1 cellular context compared by ENCODE assay signal in genomic region chr22:19050117-19050516, GRCh38.
TF ChIP-seq lines count a peak whose summit lies in the region.

No MANE protein-coding gene starts in this region.

TF ChIP-seq in K562, 482 proteins besides CTCF, POLR2A, EP300 and RAD21 (continued from another document):
- TF ChIP-seq, protein P1, sequence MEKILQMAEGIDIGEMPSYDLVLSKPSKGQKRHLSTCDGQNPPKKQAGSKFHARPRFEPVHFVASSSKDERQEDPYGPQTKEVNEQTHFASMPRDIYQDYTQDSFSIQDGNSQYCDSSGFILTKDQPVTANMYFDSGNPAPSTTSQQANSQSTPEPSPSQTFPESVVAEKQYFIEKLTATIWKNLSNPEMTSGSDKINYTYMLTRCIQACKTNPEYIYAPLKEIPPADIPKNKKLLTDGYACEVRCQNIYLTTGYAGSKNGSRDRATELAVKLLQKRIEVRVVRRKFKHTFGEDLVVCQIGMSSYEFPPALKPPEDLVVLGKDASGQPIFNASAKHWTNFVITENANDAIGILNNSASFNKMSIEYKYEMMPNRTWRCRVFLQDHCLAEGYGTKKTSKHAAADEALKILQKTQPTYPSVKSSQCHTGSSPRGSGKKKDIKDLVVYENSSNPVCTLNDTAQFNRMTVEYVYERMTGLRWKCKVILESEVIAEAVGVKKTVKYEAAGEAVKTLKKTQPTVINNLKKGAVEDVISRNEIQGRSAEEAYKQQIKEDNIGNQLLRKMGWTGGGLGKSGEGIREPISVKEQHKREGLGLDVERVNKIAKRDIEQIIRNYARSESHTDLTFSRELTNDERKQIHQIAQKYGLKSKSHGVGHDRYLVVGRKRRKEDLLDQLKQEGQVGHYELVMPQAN (IDR thresholded peaks at IDR 0.05; ENCODE audit: borderline replicate concordance) = no peak
- TF ChIP-seq, protein P2, sequence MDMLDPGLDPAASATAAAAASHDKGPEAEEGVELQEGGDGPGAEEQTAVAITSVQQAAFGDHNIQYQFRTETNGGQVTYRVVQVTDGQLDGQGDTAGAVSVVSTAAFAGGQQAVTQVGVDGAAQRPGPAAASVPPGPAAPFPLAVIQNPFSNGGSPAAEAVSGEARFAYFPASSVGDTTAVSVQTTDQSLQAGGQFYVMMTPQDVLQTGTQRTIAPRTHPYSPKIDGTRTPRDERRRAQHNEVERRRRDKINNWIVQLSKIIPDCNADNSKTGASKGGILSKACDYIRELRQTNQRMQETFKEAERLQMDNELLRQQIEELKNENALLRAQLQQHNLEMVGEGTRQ (CRISPR knock-in tag; IDR thresholded peaks at IDR 0.05) = no peak
- TF ChIP-seq TEAD2 (tag; IDR thresholded peaks at IDR 0.05) (0 out of 2 replicates have a peak, but pooled peaks have one; percentile 29), MAX (CRISPR knock-in tag; IDR thresholded peaks at IDR 0.05) (no peak), TAF9B (IDR thresholded peaks at IDR 0.05; ENCODE audit: partially characterized antibody) (no peak), FOXP4 (CRISPR knock-in tag; IDR thresholded peaks at IDR 0.05; ENCODE audit: borderline replicate concordance) (0 out of 2 replicates have a peak, but pooled peaks have one; percentile 22), ZNF57 (CRISPR knock-in tag; IDR thresholded peaks at IDR 0.05) (no peak), NCOR1 (IDR thresholded peaks at IDR 0.05) (no peak), PKNOX1 (IDR thresholded peaks at IDR 0.05) (no peak), ZNF232 (CRISPR knock-in tag; IDR thresholded peaks at IDR 0.05) (no peak), ZNF277 (CRISPR knock-in tag; IDR thresholded peaks at IDR 0.05; ENCODE audit: borderline replicate concordance) (0 out of 2 replicates have a peak, but pooled peaks have one; percentile 56), ZC3H4 (CRISPR knock-in tag; IDR thresholded peaks at IDR 0.05; ENCODE audit: borderline replicate concordance) (no peak), SAFB (IDR thresholded peaks at IDR 0.05; ENCODE audit: borderline replicate concordance, low read depth, low read length) (no peak), ZBTB7A (IDR thresholded peaks at IDR 0.05; ENCODE audit: borderline replicate concordance, control insufficient read depth, low read depth, low read length) (no peak), MYC (IDR thresholded peaks at IDR 0.05; ENCODE audit: low read depth, low read length) (no peak), MYC (CRISPR knock-in tag; IDR thresholded peaks at IDR 0.05; ENCODE audit: borderline replicate concordance, low read depth) (no peak), ZNF354B (CRISPR knock-in tag; IDR thresholded peaks at IDR 0.05) (0 out of 2 replicates have a peak, but pooled peaks have one; percentile 29), RBM17 (IDR thresholded peaks at IDR 0.05; ENCODE audit: borderline replicate concordance, low read depth, low read length) (no peak), NFATC3 (IDR thresholded peaks at IDR 0.05) (no peak), FOXA1 (IDR thresholded peaks at IDR 0.05; ENCODE audit: borderline replicate concordance) (no peak), ZNF311 (CRISPR knock-in tag; IDR thresholded peaks at IDR 0.05) (no peak), SNIP1 (IDR thresholded peaks at IDR 0.05; ENCODE audit: low read depth) (no peak), ZC3H8 (IDR thresholded peaks at IDR 0.05) (no peak), NR3C1 (CRISPR knock-in tag; IDR thresholded peaks at IDR 0.05) (0 out of 2 replicates have a peak, but pooled peaks have one; percentile 31), TARDBP (IDR thresholded peaks at IDR 0.05) (no peak), ZNF584 (CRISPR knock-in tag; IDR thresholded peaks at IDR 0.05; ENCODE audit: low read depth) (no peak), ZFX (CRISPR knock-in tag; IDR thresholded peaks at IDR 0.05) (no peak), CAMTA2 (CRISPR knock-in tag; conservative IDR thresholded peaks at IDR 0.05) (no peak), POLR2AphosphoS2 (IDR thresholded peaks at IDR 0.05; ENCODE audit: low read length) (no peak), KDM5B (IDR thresholded peaks at IDR 0.05; ENCODE audit: insufficient replicate concordance, low read depth, low read length) (no peak), ZNF561 (CRISPR knock-in tag; conservative IDR thresholded peaks at IDR 0.05) (no peak), HNRNPK (IDR thresholded peaks at IDR 0.05; ENCODE audit: low read depth, low read length, poor library complexity, severe bottlenecking) (no peak), ZBTB8A (IDR thresholded peaks at IDR 0.05; ENCODE audit: partially characterized antibody) (no peak), MEIS2 (IDR thresholded peaks at IDR 0.05; ENCODE audit: partially characterized antibody) (no peak), DIDO1 (tag; IDR thresholded peaks at IDR 0.05; ENCODE audit: low read depth) (no peak), ZNF140 (CRISPR knock-in tag; IDR thresholded peaks at IDR 0.05) (no peak), NCOA2 (IDR thresholded peaks at IDR 0.05; ENCODE audit: partially characterized antibody in 2 of 2) (no peak), ERF (CRISPR knock-in tag; IDR thresholded peaks at IDR 0.05) (no peak), DEAF1 (CRISPR knock-in tag; IDR thresholded peaks at IDR 0.05) (0 out of 2 replicates have a peak, but pooled peaks have one; percentile 6), BACH1 (tag; IDR thresholded peaks at IDR 0.05) (no peak)
- TF ChIP-seq, protein P3, sequence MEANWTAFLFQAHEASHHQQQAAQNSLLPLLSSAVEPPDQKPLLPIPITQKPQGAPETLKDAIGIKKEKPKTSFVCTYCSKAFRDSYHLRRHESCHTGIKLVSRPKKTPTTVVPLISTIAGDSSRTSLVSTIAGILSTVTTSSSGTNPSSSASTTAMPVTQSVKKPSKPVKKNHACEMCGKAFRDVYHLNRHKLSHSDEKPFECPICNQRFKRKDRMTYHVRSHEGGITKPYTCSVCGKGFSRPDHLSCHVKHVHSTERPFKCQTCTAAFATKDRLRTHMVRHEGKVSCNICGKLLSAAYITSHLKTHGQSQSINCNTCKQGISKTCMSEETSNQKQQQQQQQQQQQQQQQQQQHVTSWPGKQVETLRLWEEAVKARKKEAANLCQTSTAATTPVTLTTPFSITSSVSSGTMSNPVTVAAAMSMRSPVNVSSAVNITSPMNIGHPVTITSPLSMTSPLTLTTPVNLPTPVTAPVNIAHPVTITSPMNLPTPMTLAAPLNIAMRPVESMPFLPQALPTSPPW (CRISPR knock-in tag; IDR thresholded peaks at IDR 0.05) = no peak
- TF ChIP-seq, protein P4, sequence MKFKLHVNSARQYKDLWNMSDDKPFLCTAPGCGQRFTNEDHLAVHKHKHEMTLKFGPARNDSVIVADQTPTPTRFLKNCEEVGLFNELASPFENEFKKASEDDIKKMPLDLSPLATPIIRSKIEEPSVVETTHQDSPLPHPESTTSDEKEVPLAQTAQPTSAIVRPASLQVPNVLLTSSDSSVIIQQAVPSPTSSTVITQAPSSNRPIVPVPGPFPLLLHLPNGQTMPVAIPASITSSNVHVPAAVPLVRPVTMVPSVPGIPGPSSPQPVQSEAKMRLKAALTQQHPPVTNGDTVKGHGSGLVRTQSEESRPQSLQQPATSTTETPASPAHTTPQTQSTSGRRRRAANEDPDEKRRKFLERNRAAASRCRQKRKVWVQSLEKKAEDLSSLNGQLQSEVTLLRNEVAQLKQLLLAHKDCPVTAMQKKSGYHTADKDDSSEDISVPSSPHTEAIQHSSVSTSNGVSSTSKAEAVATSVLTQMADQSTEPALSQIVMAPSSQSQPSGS (CRISPR knock-in tag; IDR thresholded peaks at IDR 0.05) = peak; percentile 30; the same call in 1 of the 2 replicates
- TF ChIP-seq, protein P5, sequence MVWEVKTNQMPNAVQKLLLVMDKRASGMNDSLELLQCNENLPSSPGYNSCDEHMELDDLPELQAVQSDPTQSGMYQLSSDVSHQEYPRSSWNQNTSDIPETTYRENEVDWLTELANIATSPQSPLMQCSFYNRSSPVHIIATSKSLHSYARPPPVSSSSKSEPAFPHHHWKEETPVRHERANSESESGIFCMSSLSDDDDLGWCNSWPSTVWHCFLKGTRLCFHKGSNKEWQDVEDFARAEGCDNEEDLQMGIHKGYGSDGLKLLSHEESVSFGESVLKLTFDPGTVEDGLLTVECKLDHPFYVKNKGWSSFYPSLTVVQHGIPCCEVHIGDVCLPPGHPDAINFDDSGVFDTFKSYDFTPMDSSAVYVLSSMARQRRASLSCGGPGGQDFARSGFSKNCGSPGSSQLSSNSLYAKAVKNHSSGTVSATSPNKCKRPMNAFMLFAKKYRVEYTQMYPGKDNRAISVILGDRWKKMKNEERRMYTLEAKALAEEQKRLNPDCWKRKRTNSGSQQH (CRISPR knock-in tag; IDR thresholded peaks at IDR 0.05) = no peak
- TF ChIP-seq, protein P6, sequence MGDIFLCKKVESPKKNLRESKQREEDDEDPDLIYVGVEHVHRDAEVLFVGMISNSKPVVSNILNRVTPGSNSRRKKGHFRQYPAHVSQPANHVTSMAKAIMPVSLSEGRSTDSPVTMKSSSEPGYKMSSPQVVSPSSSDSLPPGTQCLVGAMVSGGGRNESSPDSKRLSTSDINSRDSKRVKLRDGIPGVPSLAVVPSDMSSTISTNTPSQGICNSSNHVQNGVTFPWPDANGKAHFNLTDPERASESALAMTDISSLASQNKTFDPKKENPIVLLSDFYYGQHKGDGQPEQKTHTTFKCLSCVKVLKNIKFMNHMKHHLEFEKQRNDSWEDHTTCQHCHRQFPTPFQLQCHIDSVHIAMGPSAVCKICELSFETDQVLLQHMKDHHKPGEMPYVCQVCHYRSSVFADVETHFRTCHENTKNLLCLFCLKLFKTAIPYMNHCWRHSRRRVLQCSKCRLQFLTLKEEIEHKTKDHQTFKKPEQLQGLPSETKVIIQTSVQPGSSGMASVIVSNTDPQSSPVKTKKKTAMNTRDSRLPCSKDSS (IDR thresholded peaks at IDR 0.05; ENCODE audit: low read depth, partially characterized antibody) = no peak
